13 cellular contexts compared by ENCODE assay signal in the genomic region with DNA sequence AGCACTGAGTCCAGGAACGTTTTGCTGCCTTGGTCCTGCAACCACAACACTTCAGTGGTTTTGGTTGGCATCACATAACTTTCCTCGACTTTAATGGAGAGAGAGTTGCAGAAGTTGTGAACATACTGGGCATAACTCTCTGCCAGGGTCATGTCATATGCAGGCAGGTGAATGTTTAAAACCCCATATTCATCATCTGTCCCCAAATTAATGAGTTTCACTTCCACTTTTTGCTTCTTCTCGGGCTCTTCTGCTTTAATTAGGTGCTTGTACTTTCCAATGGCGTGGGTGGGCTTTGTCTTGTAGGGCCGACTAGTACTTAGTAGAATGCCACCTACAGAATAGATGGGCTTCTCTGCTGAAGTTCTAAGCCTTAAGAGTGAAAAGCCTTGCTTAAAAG. TPM values are rescaled to one million over a fixed set of nuclear protein-coding genes. Genes with fewer than 3 reads are reported as not detected.
DNase-seq lines count a peak whose midpoint lies in the region; ATAC-seq lines count a peak whose summit lies in the region.
"Had no signal": no experiment of that assay in that cellular context is flagged by ENCODE, and none has a peak within 500 bp of the region (broad histone marks: within the 10 kb centered on the region; RNA-seq: fewer than 3 reads in every experiment).

No MANE protein-coding gene starts in this region.

- DNase-seq in NOMO-1 treated with dmso at 0.1 percent for 144 hours (lab: John Stamatoyannopoulos, UW; ENCODE audit: unreplicated experiment) (peak; percentile 30), KG1 (lab: John Stamatoyannopoulos, UW) (no peak), ureter (ENCODE audit: low spot score) (no peak)
- no peak for DNase-seq in stimulated activated naive CD8-positive, alpha-beta T cell treated with anti-CD3 and anti-CD28 coated beads, Interleukin-15, amount 100 ng/mL, for 72 hours
- no peak for DNase-seq in stimulated activated CD4-positive, alpha-beta T cell treated with anti-CD3 and anti-CD28 coated beads, Interleukin-12 subunit alpha, Interleukin-12 subunit beta, amount 100 ng/mL, for 4 hours
- DNase-seq: KBM-7, NCI-H526, T1000, upper lobe of left lung had no signal

- no peak overlapping the region for H3K27ac Mint-ChIP-seq in stimulated activated naive CD8-positive, alpha-beta T cell treated with anti-CD3 and anti-CD28 coated beads, Interleukin-15, amount 100 ng/mL, for 72 hours

- H3K9me3 Mint-ChIP-seq in stimulated activated naive CD8-positive, alpha-beta T cell treated with anti-CD3 and anti-CD28 coated beads, Interleukin-15, amount 100 ng/mL, for 72 hours = no peaks in the 10 kb centered on the region
- H3K9me3 Mint-ChIP-seq: central memory CD8-positive, alpha-beta T cell had no signal

- H3K4me1 Mint-ChIP-seq in stimulated activated naive CD8-positive, alpha-beta T cell treated with anti-CD3 and anti-CD28 coated beads, Interleukin-15, amount 100 ng/mL, for 72 hours = no peaks in the 10 kb centered on the region
- H3K4me1 Mint-ChIP-seq: central memory CD8-positive, alpha-beta T cell had no signal

- H3K27me3 Mint-ChIP-seq in stimulated activated naive CD8-positive, alpha-beta T cell treated with anti-CD3 and anti-CD28 coated beads, Interleukin-15, amount 100 ng/mL, for 72 hours = peaks cover 21% of the 10 kb centered on the region

- H3K4me3 Mint-ChIP-seq in stimulated activated naive CD8-positive, alpha-beta T cell treated with anti-CD3 and anti-CD28 coated beads, Interleukin-15, amount 100 ng/mL, for 72 hours = no peak overlapping the region
- H3K4me3 Mint-ChIP-seq: central memory CD8-positive, alpha-beta T cell had no signal

- ATAC-seq in GM18511 (IDR thresholded peaks at IDR 0.05; ENCODE audit: unreplicated experiment) (peak; percentile 97), GM21381 (IDR thresholded peaks at IDR 0.05; ENCODE audit: unreplicated experiment) (peak; percentile 87), HG03045 (IDR thresholded peaks at IDR 0.05; ENCODE audit: unreplicated experiment) (peak; percentile 91)
- no peak for ATAC-seq in stimulated activated naive CD8-positive, alpha-beta T cell treated with anti-CD3 and anti-CD28 coated beads, Interleukin-15, amount 100 ng/mL, for 72 hours

RNA-seq across cellular contexts. Expression of gene TFAP2A, which starts 45.2 kb away (rescaled TPM):
- total RNA-seq in ureter = 45.2 TPM
